In genomic region chr4:173494013-173494970, GRCh38 we compare ENCODE assay signal across 9 cellular contexts. TPM values are rescaled to one million over a fixed set of nuclear protein-coding genes. Genes with fewer than 3 reads are reported as not detected.
DNase-seq lines count a peak whose midpoint lies in the region; ATAC-seq and TF ChIP-seq lines count a peak whose summit lies in the region.
"Had no signal": no experiment of that assay in that cellular context is flagged by ENCODE, and none has a peak within 500 bp of the region (broad histone marks: within the 10 kb centered on the region; RNA-seq: fewer than 3 reads in every experiment).

No MANE protein-coding gene starts in this region.

- peak; percentile 84 for TF ChIP-seq CTCF in left ventricle myocardium inferior (IDR thresholded peaks at IDR 0.05; ENCODE audit: borderline replicate concordance)

- H3K9ac ChIP-seq in adipocyte (ENCODE audit: low read length) = peak overlapping the region; percentile 74

- ATAC-seq in GM21381 (IDR thresholded peaks at IDR 0.05; ENCODE audit: unreplicated experiment) = peak; percentile 95

- no peaks in the 10 kb centered on the region for H3K9me3 ChIP-seq in adipocyte (ENCODE audit: control insufficient read depth, low read length)
- no peaks in the 10 kb centered on the region for H3K9me3 ChIP-seq in left ventricle myocardium inferior (replicated peaks)

- H3K4me3 ChIP-seq in adipocyte (ENCODE audit: low read length) = peak overlapping the region; percentile 83
- peak overlapping the region; percentile 63 for H3K4me3 ChIP-seq in left ventricle myocardium inferior

- H3K4me1 ChIP-seq in adipocyte (ENCODE audit: control insufficient read depth, insufficient read depth, low read length) (peaks cover 29% of the 10 kb centered on the region), left ventricle myocardium inferior (peaks cover 27% of the 10 kb centered on the region)

- DNase-seq in DMS53 treated with DMSO at 0.1 percent for 48 hours (lab: John Stamatoyannopoulos, UW; ENCODE audit: unreplicated experiment) = peak; percentile 48
- DNase-seq in HK-2 (ENCODE audit: unreplicated experiment) = peak; percentile 50
- peak; percentile 70 for DNase-seq in RKO (ENCODE audit: low spot score)
- DNase-seq in adipocyte (ENCODE audit: low read depth) = peak; percentile 83
- DNase-seq in left ventricle myocardium inferior = peak; percentile 39
- DNase-seq in retina = peak; percentile 77
- no peak for DNase-seq in SHP77 treated with DMSO at 0.1 percent for 48 hours (lab: John Stamatoyannopoulos, UW)

- H3K27me3 ChIP-seq in adipocyte (replicated peaks; ENCODE audit: control insufficient read depth, insufficient read depth, low read length) (no peaks in the 10 kb centered on the region), left ventricle myocardium inferior (ENCODE audit: low read depth) (peaks cover 3% of the 10 kb centered on the region)

- H3K36me3 ChIP-seq in adipocyte (ENCODE audit: control insufficient read depth, insufficient read depth, low read length, severe bottlenecking) (no peaks in the 10 kb centered on the region), left ventricle myocardium inferior (no peaks in the 10 kb centered on the region)

- no peak overlapping the region for H3K27ac ChIP-seq in left ventricle myocardium inferior (replicated peaks)

- intact Hi-C loops in left ventricle myocardium inferior (cut with micrococcal nuclease) = loop anchor here (5.0 kb wide), 1 partner anchor 72 kb away; no protein-coding TSS in a partner anchor

RNA-seq across cellular contexts. Expression of gene HAND2, which starts 35.7 kb away (rescaled TPM):
- 117 TPM for total RNA-seq in left ventricle myocardium inferior
- total RNA-seq: frontal cortex had no signal
